ENCODE assay signal across 30 cellular contexts in genomic region chrY:9623196-9623595, GRCh38.
"Had no signal": no experiment of that assay in that cellular context is flagged by ENCODE, and none has a peak within 500 bp of the region (broad histone marks: within the 10 kb centered on the region; RNA-seq: fewer than 3 reads in every experiment).

No MANE protein-coding gene starts in this region.

- H3K27ac ChIP-seq: adrenal gland, body of pancreas, brain microvascular endothelial cell, breast epithelium, VCaP had no signal

- H3K4me3 ChIP-seq: adrenal gland, body of pancreas, breast epithelium had no signal

- ATAC-seq: activated CD8-positive, alpha-beta T cell treated with anti-CD3 and anti-CD28 coated beads for 36 hours; activated naive CD4-positive, alpha-beta T cell treated with anti-CD3 and anti-CD28 coated beads, Interleukin-2, amount 50 U/mL, for 72 hours; activated T-cell treated with anti-CD3 and anti-CD28 coated beads, Interleukin-2, amount 50 U/mL, for 4 hours; activated T-cell treated with anti-CD3 and anti-CD28 coated beads, Interleukin-2, amount 50 U/mL, for 72 hours; activated T-helper 17 cell treated with anti-CD3 and anti-CD28 coated beads, Interleukin-2, amount 50 U/mL, for 72 hours; body of pancreas; T-helper 17 cell had no signal

- H3K9me3 ChIP-seq: adrenal gland, body of pancreas, breast epithelium had no signal

- H3K36me3 ChIP-seq: adrenal gland, brain microvascular endothelial cell, breast epithelium had no signal

- H3K4me1 ChIP-seq: adrenal gland, body of pancreas, breast epithelium had no signal

- H3K27me3 ChIP-seq: adrenal gland, body of pancreas, brain microvascular endothelial cell, breast epithelium had no signal

- DNase-seq: activated B cell treated with CpG ODN at 0.5 μM for 24 hours; activated CD4-positive, alpha-beta memory T cell treated with anti-CD3 and anti-CD28 coated beads for 36 hours; activated CD4-positive, alpha-beta T cell treated with anti-CD3 and anti-CD28 coated beads for 4 hours; activated CD4-positive, alpha-beta T cell treated with anti-CD3 and anti-CD28 coated beads, Interleukin-2, amount 10 ng/mL, durations not matched to agents 24 days and 14 days; activated CD4-positive, alpha-beta T cell treated with anti-CD3 and anti-CD28 coated beads, Interleukin-2, amount 50 U/mL, for 1 hour; activated CD4-positive, alpha-beta T cell treated with anti-CD3 and anti-CD28 coated beads, Interleukin-2, amount 50 U/mL, for 4 hours; activated CD4-positive, CD25-positive, alpha-beta regulatory T cell treated with anti-CD3 and anti-CD28 coated beads, Interleukin-2, amount 50 U/mL, for 72 hours; activated CD8-positive, alpha-beta memory T cell treated with anti-CD3 and anti-CD28 coated beads, Interleukin-2, amount 50 U/mL, for 4 hours; activated CD8-positive, alpha-beta T cell treated with anti-CD3 and anti-CD28 coated beads for 36 hours; activated effector memory CD4-positive, alpha-beta T cell treated with anti-CD3 and anti-CD28 coated beads, Interleukin-2, amount 50 U/mL, for 16 hours; activated gamma-delta T cell treated with Interleukin-2 at 50 U/mL for 16 hours; activated naive CD4-positive, alpha-beta T cell; activated naive CD4-positive, alpha-beta T cell treated with anti-CD3 and anti-CD28 coated beads for 36 hours; activated naive CD4-positive, alpha-beta T cell treated with anti-CD3 and anti-CD28 coated beads, Interleukin-2, amount 50 U/mL, for 16 hours; activated naive CD8-positive, alpha-beta T cell treated with anti-CD3 and anti-CD28 coated beads for 36 hours; activated T-cell treated with anti-CD3 and anti-CD28 coated beads for 4 hours; activated T-cell treated with anti-CD3 and anti-CD28 coated beads, Interleukin-2, amount 50 U/mL, for 1 hour; activated T-cell treated with anti-CD3 and anti-CD28 coated beads, Interleukin-2, amount 50 U/mL, for 4 hours; activated T-cell treated with anti-CD3 and anti-CD28 coated beads, Interleukin-2, amount 50 U/mL, for 72 hours; adrenal gland; amniotic stem cell; aorta; body of pancreas; brain microvascular endothelial cell; central memory CD4-positive, alpha-beta T cell; T-helper 17 cell had no signal
